8 cellular contexts compared by ENCODE assay signal in the genomic region with DNA sequence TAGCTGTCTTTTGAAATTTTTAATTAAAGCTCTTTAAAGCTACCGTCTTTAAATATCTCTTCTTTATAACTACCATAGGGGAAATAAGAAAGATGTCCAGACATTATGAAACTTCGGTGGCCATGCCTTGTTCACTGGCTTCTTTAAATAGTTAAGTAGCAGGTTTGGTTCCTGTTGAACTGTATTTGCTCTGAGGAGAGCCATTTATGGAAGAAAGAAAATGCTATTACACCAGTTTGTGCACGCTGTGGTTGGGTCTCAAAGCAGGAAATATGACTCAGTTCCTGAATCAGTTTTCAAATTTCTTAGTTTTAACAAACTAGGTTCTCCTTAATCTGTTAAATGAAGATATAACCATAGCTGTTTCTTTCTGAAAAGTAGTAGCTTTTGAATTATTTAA. TPM values are rescaled to one million over a fixed set of nuclear protein-coding genes. Genes with fewer than 3 reads are reported as not detected.
A peak's percentile ranks its signal among the peaks of the same experiment; 100 is the strongest.
DNase-seq lines count a peak whose midpoint lies in the region; ATAC-seq and TF ChIP-seq lines count a peak whose summit lies in the region.

No MANE protein-coding gene starts in this region.

- intact Hi-C loops in adrenal gland (cut with DNase I): no loop called here

- WGBS in adrenal gland, 4 donors: 29 to 40% (median 36%) methylated on average over 3 of the region's 3 CpGs

- peaks cover 20 to 37% of the 10 kb centered on the region in 2 donors for H3K4me1 ChIP-seq in adrenal gland (replicated peaks in 1 of 2)

- H3K27me3 ChIP-seq in adrenal gland: no peaks in the 10 kb centered on the region

- peaks cover 47% of the 10 kb centered on the region for H3K36me3 Mint-ChIP-seq in type B pancreatic cell

- H3K9me3 Mint-ChIP-seq in type B pancreatic cell: no peaks in the 10 kb centered on the region

- peak overlapping the region in 3 of 5 donors; percentile 3 to 62 (median 27) for H3K27ac ChIP-seq in adrenal gland

- ATAC-seq in activated CD4-positive, CD25-positive, alpha-beta regulatory T cell treated with anti-CD3 and anti-CD28 coated beads, Interleukin-2, amount 50 U/mL, for 24 hours: peak; percentile 85 to 90
- peak; percentile 92 for ATAC-seq in HG02610 (IDR thresholded peaks at IDR 0.05; ENCODE audit: unreplicated experiment)

- H3K4me3 Mint-ChIP-seq in type B pancreatic cell: peak overlapping the region; percentile 26

- peaks cover 0 to 73% of the 10 kb centered on the region in 2 donors for H3K36me3 ChIP-seq in adrenal gland (replicated peaks in 1 of 2)

- no peaks in the 10 kb centered on the region for H3K27me3 Mint-ChIP-seq in type B pancreatic cell

- H3K4me1 Mint-ChIP-seq in type B pancreatic cell (ENCODE audit: unreplicated experiment): no peaks in the 10 kb centered on the region

- DNase-seq in activated CD4-positive, CD25-positive, alpha-beta regulatory T cell (lab: John Stamatoyannopoulos, UW): no peak
- DNase-seq in NCI-H226: peak; percentile 5
- DNase-seq in adrenal gland: peak in 1 of 7 donors; percentile 19
- peak; percentile 86 for DNase-seq in kidney tubule cell (ENCODE audit: low spot score)
- no peak for DNase-seq in type B pancreatic cell (ENCODE audit: extremely low spot score, unreplicated experiment)
- DNase-seq in putamen (ENCODE audit: low spot score): no peak

- H3K9me3 ChIP-seq in adrenal gland (replicated peaks in 1 of 3): no peaks in the 10 kb centered on the region

- peak overlapping the region; percentile 92 for H3K27ac Mint-ChIP-seq in type B pancreatic cell

- TF ChIP-seq POLR2A in adrenal gland (IDR thresholded peaks at IDR 0.05): no peak

- no peak overlapping the region for H3K4me3 ChIP-seq in adrenal gland

- no peak for TF ChIP-seq CTCF in adrenal gland (IDR thresholded peaks at IDR 0.05)
- TF ChIP-seq CTCF in type B pancreatic cell (conservative IDR thresholded peaks at IDR 0.05): no peak

RNA-seq across cellular contexts. Expression of gene ARPC2, which starts 12.2 kb away (rescaled TPM):
- total RNA-seq in adrenal gland (100 to 1,000 TPM; 122 to 254 (median 193) TPM), type B pancreatic cell (ENCODE audit: low replicate concordance) (211 and 384 TPM in 2 replicates)
- 100 to 1,000 TPM in 2 of 3 donors, 10 to 100 TPM in 1; 93.5 to 284 (median 118) TPM for polyA plus RNA-seq in adrenal gland

RNA-seq across cellular contexts. Expression of gene GPBAR1, which starts 31.6 kb away (rescaled TPM):
- total RNA-seq in adrenal gland: 10 to 100 TPM in 1 of 8 donors, 1 to 10 TPM in 7; 2.6 to 15.3 (median 4.1) TPM
- polyA plus RNA-seq in adrenal gland: 1 to 10 TPM in 2 of 3 donors, under 1 TPM in 1; 0.11 to 4.0 (median 2.1) TPM
- 2.1 and 5.7 TPM in 2 replicates for total RNA-seq in type B pancreatic cell (ENCODE audit: low replicate concordance)

RNA-seq across cellular contexts. Expression of gene AAMP, which starts 40.7 kb away (rescaled TPM):
- total RNA-seq in adrenal gland (100 to 1,000 TPM in 5 of 8 donors, 10 to 100 TPM in 3; 84.9 to 314 (median 110) TPM), type B pancreatic cell (ENCODE audit: low replicate concordance) (82.2 and 97.8 TPM in 2 replicates)
- 100 to 1,000 TPM in 1 of 3 donors, 10 to 100 TPM in 2; 54.8 to 129 (median 89.0) TPM for polyA plus RNA-seq in adrenal gland

RNA-seq across cellular contexts. Expression of gene PNKD, which starts 41.1 kb away (rescaled TPM):
- 100 to 1,000 TPM in 3 of 8 donors, 10 to 100 TPM in 5; 48.8 to 118 (median 87.4) TPM for total RNA-seq in adrenal gland
- 100 to 1,000 TPM in 2 of 3 donors, 10 to 100 TPM in 1; 56.9 to 181 (median 139) TPM for polyA plus RNA-seq in adrenal gland
- 58.4 and 66.4 TPM in 2 replicates for total RNA-seq in type B pancreatic cell (ENCODE audit: low replicate concordance)

Comparison
In these comparisons a context has a peak if more than half of its experiments do, and no peak if none do; other contexts are left out.
1. DNase-seq: peak in NCI-H226 (single experiment) and kidney tubule cell (single experiment); none in activated CD4-positive, CD25-positive, alpha-beta regulatory T cell (0 of 4), type B pancreatic cell (single experiment) and putamen (single experiment).